20 cellular contexts compared by ENCODE assay signal in the genomic region with DNA sequence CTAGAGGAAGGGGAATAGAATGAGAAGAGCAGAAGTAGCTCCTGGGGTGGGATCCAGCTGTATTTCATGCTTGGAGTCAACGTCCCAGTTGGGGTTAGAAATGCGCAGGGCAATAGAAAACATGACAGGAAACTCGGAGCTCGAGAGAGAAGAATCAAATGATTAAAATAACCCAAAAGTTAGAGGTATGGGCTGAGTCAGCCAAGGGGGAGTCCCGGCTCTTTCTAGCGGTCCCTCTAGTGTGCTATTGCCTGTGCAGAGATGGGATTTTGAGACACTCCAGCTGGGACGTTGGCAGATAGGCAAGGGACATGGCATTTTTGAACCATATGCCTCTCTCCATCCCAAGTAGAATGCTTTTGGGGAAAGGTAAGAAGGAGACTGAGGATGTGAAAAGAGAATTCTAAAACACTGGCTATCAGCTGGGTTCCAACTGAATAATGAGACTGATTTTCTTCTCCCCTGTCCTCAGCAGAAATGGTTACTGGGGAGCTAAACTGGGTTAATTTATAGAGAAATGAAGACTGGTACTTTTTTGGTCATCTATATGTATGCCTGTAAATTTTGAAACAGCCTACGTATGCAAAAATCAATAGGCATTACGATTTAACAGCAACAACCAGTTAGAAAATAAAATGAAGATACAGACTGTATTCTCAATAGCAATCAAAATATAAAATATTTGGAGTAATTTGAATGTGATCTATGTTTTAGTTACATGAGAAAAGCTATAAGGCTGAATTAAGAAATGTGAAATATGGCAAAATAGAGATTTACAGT. TPM values are rescaled to one million over a fixed set of nuclear protein-coding genes. Genes with fewer than 3 reads are reported as not detected.
DNase-seq lines count a peak whose midpoint lies in the region; ATAC-seq and TF ChIP-seq lines count a peak whose summit lies in the region.
"Had no signal": no experiment of that assay in that cellular context is flagged by ENCODE, and none has a peak within 500 bp of the region (broad histone marks: within the 10 kb centered on the region; RNA-seq: fewer than 3 reads in every experiment).

No MANE protein-coding gene starts in this region.

- peaks cover 8% of the 10 kb centered on the region for H3K4me1 ChIP-seq in DOHH2 (ENCODE audit: control insufficient read depth, low read length)
- H3K4me1 ChIP-seq in fibroblast of lung (ENCODE audit: control insufficient read depth, extremely low read depth, insufficient read depth, low read length): no peaks in the 10 kb centered on the region
- H3K4me1 ChIP-seq: breast epithelium, esophagus muscularis mucosa, uterus had no signal

- peak overlapping the region; percentile 11; the same call in 1 of the 2 replicates for H3K4me2 ChIP-seq in DOHH2 (ENCODE audit: low read length)
- H3K4me2 ChIP-seq in fibroblast of lung (ENCODE audit: extremely low read depth, insufficient read depth, low read length): no peak overlapping the region

- ATAC-seq in GM18868 (IDR thresholded peaks at IDR 0.05; ENCODE audit: unreplicated experiment) (peak; percentile 87), HG03432 (IDR thresholded peaks at IDR 0.05; ENCODE audit: unreplicated experiment) (peak; percentile 76)
- ATAC-seq: heart right ventricle, SK-N-SH treated with all-trans-retinoic acid at 6 μM for 48 hours had no signal

- no peaks in the 10 kb centered on the region for H3K36me3 ChIP-seq in DOHH2 (ENCODE audit: control insufficient read depth, low read length)
- H3K36me3 ChIP-seq in fibroblast of lung (ENCODE audit: control insufficient read depth, insufficient read depth, low read length): no peaks in the 10 kb centered on the region
- H3K36me3 ChIP-seq: breast epithelium, esophagus muscularis mucosa, heart right ventricle, uterus had no signal

- H4K20me1 ChIP-seq in DOHH2 (ENCODE audit: control insufficient read depth, insufficient read depth, low read depth, low read length): no peaks in the 10 kb centered on the region
- H4K20me1 ChIP-seq in fibroblast of lung (ENCODE audit: control insufficient read depth, extremely low read depth, insufficient read depth, low read length): no peaks in the 10 kb centered on the region

- TF ChIP-seq CTCF in DOHH2 (IDR thresholded peaks at IDR 0.05; ENCODE audit: low read depth, low read length, poor library complexity, severe bottlenecking) (no peak), fibroblast of lung (conservative IDR thresholded peaks at IDR 0.05 in 1 of 2, IDR thresholded peaks at IDR 0.05 in 1 of 2; ENCODE audit: low read depth in 1 of 2, low read length in 2 of 2) (no peak)

- no peak overlapping the region for H3K4me3 ChIP-seq in DOHH2 (ENCODE audit: low read length)
- H3K4me3 ChIP-seq in fibroblast of lung (replicated peaks in 1 of 4; ENCODE audit: control extremely low read depth in 1 of 4, insufficient read depth in 1 of 4, low read depth in 3 of 4, low read length in 4 of 4): no peak overlapping the region
- H3K4me3 ChIP-seq: breast epithelium, esophagus muscularis mucosa, heart right ventricle, uterus had no signal

- no peaks in the 10 kb centered on the region for H3K9me2 ChIP-seq in DOHH2 (replicated peaks; ENCODE audit: control insufficient read depth, low read length)

- H3K27ac ChIP-seq in DOHH2 (ENCODE audit: low read depth, low read length): no peak overlapping the region
- no peak overlapping the region for H3K27ac ChIP-seq in fibroblast of lung (ENCODE audit: insufficient read depth, low read length)
- H3K27ac ChIP-seq: breast epithelium, esophagus muscularis mucosa, heart right ventricle, uterus had no signal

- peaks cover 4% of the 10 kb centered on the region for H3K36me3 Mint-ChIP-seq in activated naive CD4-positive, alpha-beta T cell treated with anti-CD3 and anti-CD28 coated beads, Interleukin-2, amount 10 ng/mL, durations not matched to agents 7 days and 5 days
- H3K36me3 Mint-ChIP-seq: mesothelial cell of epicardium had no signal

- no peak overlapping the region for H3K27ac Mint-ChIP-seq in activated naive CD4-positive, alpha-beta T cell treated with anti-CD3 and anti-CD28 coated beads, Interleukin-2, amount 10 ng/mL, durations not matched to agents 7 days and 5 days
- H3K27ac Mint-ChIP-seq: activated naive CD8-positive, alpha-beta T cell; mesothelial cell of epicardium had no signal

- H3K9me3 ChIP-seq in DOHH2 (ENCODE audit: control insufficient read depth, insufficient read depth, low read length) (no peaks in the 10 kb centered on the region), fibroblast of lung (ENCODE audit: control insufficient read depth, insufficient read depth, low read depth, low read length) (no peaks in the 10 kb centered on the region)
- H3K9me3 ChIP-seq: breast epithelium, esophagus muscularis mucosa, heart right ventricle, uterus had no signal

- peaks cover 15% of the 10 kb centered on the region for H3K27me3 Mint-ChIP-seq in activated naive CD4-positive, alpha-beta T cell treated with anti-CD3 and anti-CD28 coated beads, Interleukin-2, amount 10 ng/mL, durations not matched to agents 7 days and 5 days
- H3K27me3 Mint-ChIP-seq: activated naive CD8-positive, alpha-beta T cell had no signal

- no peak overlapping the region for H3K4me3 Mint-ChIP-seq in activated naive CD4-positive, alpha-beta T cell treated with anti-CD3 and anti-CD28 coated beads, Interleukin-2, amount 10 ng/mL, durations not matched to agents 7 days and 5 days
- H3K4me3 Mint-ChIP-seq: activated naive CD8-positive, alpha-beta T cell; mesothelial cell of epicardium had no signal

- H2AFZ ChIP-seq in fibroblast of lung (ENCODE audit: low read length): peak overlapping the region; percentile 57

- peaks cover 7% of the 10 kb centered on the region for H3K4me1 Mint-ChIP-seq in activated naive CD4-positive, alpha-beta T cell treated with anti-CD3 and anti-CD28 coated beads, Interleukin-2, amount 10 ng/mL, durations not matched to agents 7 days and 5 days

- H3K9ac ChIP-seq in fibroblast of lung (ENCODE audit: insufficient read depth, low read length): no peak overlapping the region

- H3K27me3 ChIP-seq in DOHH2 (ENCODE audit: control insufficient read depth, low read length): no peaks in the 10 kb centered on the region; the same call in 1 of the 2 replicates
- H3K27me3 ChIP-seq in fibroblast of lung (ENCODE audit: control insufficient read depth, insufficient read depth, low read length): no peaks in the 10 kb centered on the region
- H3K27me3 ChIP-seq: breast epithelium, esophagus muscularis mucosa, heart right ventricle, uterus had no signal

- DNase-seq in fibroblast of lung (ENCODE audit: low read depth in 2 of 2) (no peak), iPS-NIHi7 (ENCODE audit: extremely low spot score) (no peak), NCI-H748 (lab: John Stamatoyannopoulos, UW; ENCODE audit: unreplicated experiment) (no peak)
- DNase-seq in activated naive CD4-positive, alpha-beta T cell treated with anti-CD3 and anti-CD28 coated beads, Interleukin-2, amount 10 ng/mL, durations not matched to agents 7 days and 5 days: no peak
- no peak for DNase-seq in stimulated activated CD4-positive, alpha-beta T cell treated with anti-CD3 and anti-CD28 coated beads, Interleukin-2, amount 100 ng/mL, for 24 hours
- DNase-seq: activated CD8-positive, alpha-beta memory T cell treated with anti-CD3 and anti-CD28 coated beads, Interleukin-2, amount 50 U/mL, for 48 hours; DND-41; heart right ventricle; NCI-H446; occipital lobe; small intestine; uterus had no signal

- no peaks in the 10 kb centered on the region for H3K9me3 Mint-ChIP-seq in activated naive CD4-positive, alpha-beta T cell treated with anti-CD3 and anti-CD28 coated beads, Interleukin-2, amount 10 ng/mL, durations not matched to agents 7 days and 5 days
- H3K9me3 Mint-ChIP-seq: mesothelial cell of epicardium had no signal

- H3F3A ChIP-seq in DOHH2 (ENCODE audit: control insufficient read depth, insufficient read depth): no peaks in the 10 kb centered on the region

- H3K79me2 ChIP-seq in DOHH2 (ENCODE audit: control insufficient read depth, low read length): peaks cover 2% of the 10 kb centered on the region; the same call in 1 of the 2 replicates
- no peaks in the 10 kb centered on the region for H3K79me2 ChIP-seq in fibroblast of lung (ENCODE audit: control insufficient read depth, insufficient read depth, low read length)

- CTCF ChIA-PET in activated naive CD4-positive, alpha-beta T cell treated with anti-CD3 and anti-CD28 coated beads, Interleukin-2, amount 10 ng/mL, durations not matched to agents 7 days and 5 days (lab: Charles Lee): interaction anchor here (0.6 kb wide), 1 partner anchor 181 kb away, joined by 3 read pairs; no protein-coding TSS in a partner anchor

RNA-seq across cellular contexts. Expression of a gene that starts 7.0 kb away (rescaled TPM):
- 68.8 and 84.4 TPM in 2 replicates for total RNA-seq in fibroblast of lung
- polyA plus RNA-seq in fibroblast of lung: 55.9 and 61.4 TPM in 2 replicates
- 39.2 and 47.7 TPM in 2 replicates for polyA plus RNA-seq in fibroblast of lung (2012)
- polyA minus RNA-seq in fibroblast of lung (ENCODE audit: low replicate concordance): 45.0 and 47.4 TPM in 2 replicates
